1 cellular context compared by ENCODE assay signal in genomic region chr1:237975903-237976302, GRCh38.
TF ChIP-seq lines count a peak whose summit lies in the region.

No MANE protein-coding gene starts in this region.

TF ChIP-seq in H1, 55 proteins besides CTCF, POLR2A, EP300 and RAD21 (continued from another document):
- TF ChIP-seq CHD7 (IDR thresholded peaks at IDR 0.05; ENCODE audit: insufficient replicate concordance, low read length) (no peak), GABPA (IDR thresholded peaks at IDR 0.05; ENCODE audit: borderline replicate concordance, insufficient read depth, low read length) (no peak), POLR2AphosphoS5 (IDR thresholded peaks at IDR 0.05; ENCODE audit: low read depth, low read length) (no peak), RNF2 (IDR thresholded peaks at IDR 0.05; ENCODE audit: borderline replicate concordance, low read depth, low read length, missing control alignments, poor library complexity, severe bottlenecking) (no peak), HDAC6 (IDR thresholded peaks at IDR 0.05; ENCODE audit: low read depth, low read length) (no peak), TBP (IDR thresholded peaks at IDR 0.05; ENCODE audit: low read depth, low read length) (no peak), KDM5A (IDR thresholded peaks at IDR 0.05; ENCODE audit: low read length) (no peak), HDAC2 (IDR thresholded peaks at IDR 0.05; ENCODE audit: borderline replicate concordance in 1 of 2, low read depth in 2 of 2, low read length in 2 of 2) (no peak), SP4 (IDR thresholded peaks at IDR 0.05; ENCODE audit: low read length) (no peak), GTF2F1 (IDR thresholded peaks at IDR 0.05; ENCODE audit: borderline replicate concordance, low read depth, low read length) (no peak), CBX8 (IDR thresholded peaks at IDR 0.05; ENCODE audit: borderline replicate concordance, low read depth, low read length) (no peak), SIX5 (IDR thresholded peaks at IDR 0.05; ENCODE audit: low read depth, low read length) (no peak), NANOG (IDR thresholded peaks at IDR 0.05; ENCODE audit: insufficient read depth, low read depth, low read length, poor library complexity, severe bottlenecking) (no peak), CEBPB (IDR thresholded peaks at IDR 0.05; ENCODE audit: low read depth, low read length) (no peak), YY1 (IDR thresholded peaks at IDR 0.05; ENCODE audit: low read depth, low read length) (no peak)
- TF ChIP-seq, protein P1, sequence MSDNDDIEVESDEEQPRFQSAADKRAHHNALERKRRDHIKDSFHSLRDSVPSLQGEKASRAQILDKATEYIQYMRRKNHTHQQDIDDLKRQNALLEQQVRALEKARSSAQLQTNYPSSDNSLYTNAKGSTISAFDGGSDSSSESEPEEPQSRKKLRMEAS (IDR thresholded peaks at IDR 0.05), result no peak
